8 cellular contexts compared by ENCODE assay signal in genomic region chr3:183253364-183253960, GRCh38. TPM values are rescaled to one million over a fixed set of nuclear protein-coding genes. Genes with fewer than 3 reads are reported as not detected.
DNase-seq lines count a peak whose midpoint lies in the region; ATAC-seq and TF ChIP-seq lines count a peak whose summit lies in the region.

No MANE protein-coding gene starts in this region.

- H3K4me1 ChIP-seq in ascending aorta (peaks cover 0 to 2% of the 10 kb centered on the region in 2 donors), trophoblast cell (ENCODE audit: control insufficient read depth in 1 of 2, insufficient read depth in 2 of 2, low read length in 2 of 2) (peaks cover 0 to 3% of the 10 kb centered on the region in 2 experiments)

- DNase-seq in activated CD8-positive, alpha-beta memory T cell treated with anti-CD3 and anti-CD28 coated beads, Interleukin-2, amount 10 ng/mL, durations not matched to agents 7 days and 5 days: no peak
- DNase-seq in activated CD8-positive, alpha-beta memory T cell treated with anti-CD3 and anti-CD28 coated beads for 24 hours: no peak
- DNase-seq in NOMO-1 treated with dmso at 0.1 percent for 144 hours (lab: John Stamatoyannopoulos, UW; ENCODE audit: unreplicated experiment) (peak; percentile 24), ascending aorta (ENCODE audit: low spot score in 2 of 2) (peak in 1 of 2 donors; percentile 84), left cardiac atrium (peak; percentile 80), trophoblast cell (peak in 1 of 2 donors; percentile 12), putamen (ENCODE audit: low spot score) (no peak)

- peaks cover 5% of the 10 kb centered on the region for H3K36me3 Mint-ChIP-seq in activated CD8-positive, alpha-beta memory T cell treated with anti-CD3 and anti-CD28 coated beads, Interleukin-2, amount 10 ng/mL, durations not matched to agents 7 days and 5 days

- H2BK120ac ChIP-seq in trophoblast cell (ENCODE audit: insufficient read depth, low read length, poor library complexity): peak overlapping the region; percentile 93

- H3K4me3 ChIP-seq in ascending aorta (peak overlapping the region; percentile 78 to 96), trophoblast cell (ENCODE audit: low read depth, low read length) (peak overlapping the region; percentile 94)

- peak overlapping the region; percentile 73 for H4K12ac ChIP-seq in trophoblast cell (ENCODE audit: low read depth, low read length)

- CTCF ChIA-PET in activated CD8-positive, alpha-beta memory T cell treated with anti-CD3 and anti-CD28 coated beads, Interleukin-2, amount 10 ng/mL, durations not matched to agents 7 days and 5 days (lab: Charles Lee): interaction anchor here (1.0 to 2.3 kb wide), 5 partner anchors 12 to 129 kb away, joined by 3 to 9 read pairs (median 4); no protein-coding TSS in a partner anchor

- peaks cover 13% of the 10 kb centered on the region for H3K79me2 ChIP-seq in trophoblast cell (ENCODE audit: control insufficient read depth, insufficient read depth, low read length, poor library complexity)

- peak overlapping the region; percentile 97 for H3K18ac ChIP-seq in trophoblast cell (ENCODE audit: low read length)

- H3K27ac Mint-ChIP-seq in activated CD8-positive, alpha-beta memory T cell treated with anti-CD3 and anti-CD28 coated beads, Interleukin-2, amount 10 ng/mL, durations not matched to agents 7 days and 5 days: no peak overlapping the region

- TF ChIP-seq CTCF in ascending aorta (IDR thresholded peaks at IDR 0.05): no peak

- peak overlapping the region; percentile 97 for H4K91ac ChIP-seq in trophoblast cell (ENCODE audit: low read depth, low read length)

- H3K27me3 Mint-ChIP-seq in activated CD8-positive, alpha-beta memory T cell treated with anti-CD3 and anti-CD28 coated beads, Interleukin-2, amount 10 ng/mL, durations not matched to agents 7 days and 5 days: peaks cover 36% of the 10 kb centered on the region

- H3K79me1 ChIP-seq in trophoblast cell (ENCODE audit: low read length): peaks cover 15% of the 10 kb centered on the region

- H2BK12ac ChIP-seq in trophoblast cell (ENCODE audit: low read length): peak overlapping the region; percentile 73

- no CpG with 5 or more reads among the region's 48 CpGs for WGBS in trophoblast cell (ENCODE audit: extremely low coverage, insufficient coverage, insufficient read length)

- H2AFZ ChIP-seq in trophoblast cell (ENCODE audit: insufficient read depth, low read length, poor library complexity): peak overlapping the region; percentile 94

- H3K23ac ChIP-seq in trophoblast cell (ENCODE audit: low read length): peak overlapping the region; percentile 2

- H2BK5ac ChIP-seq in trophoblast cell (ENCODE audit: low read depth, low read length, poor library complexity): peak overlapping the region; percentile 81

- peak overlapping the region; percentile 96 for H3K4me2 ChIP-seq in trophoblast cell (ENCODE audit: low read length)

- intact Hi-C loops in ascending aorta (cut with DNase I) (loop anchor here (5.0 kb wide), 1 partner anchor 129 kb away; no protein-coding TSS in a partner anchor), left cardiac atrium (cut with DNase I) (no loop called here)

- peak overlapping the region; percentile 86 for H3K14ac ChIP-seq in trophoblast cell (ENCODE audit: low read length)

- H3K36me3 ChIP-seq in ascending aorta (no peaks in the 10 kb centered on the region), trophoblast cell (ENCODE audit: control insufficient read depth in 1 of 2, insufficient read depth in 2 of 2, low read length in 2 of 2) (peaks cover 0 to 1% of the 10 kb centered on the region in 2 experiments)

- no peaks in the 10 kb centered on the region for H3K9me3 ChIP-seq in ascending aorta
- H3K9me3 ChIP-seq in trophoblast cell (ENCODE audit: insufficient read depth, low read depth, low read length): no peaks in the 10 kb centered on the region

- H3K9ac ChIP-seq in trophoblast cell (ENCODE audit: low read length): peak overlapping the region; percentile 96

- H3K27ac ChIP-seq in ascending aorta (peak overlapping the region; percentile 65 to 77), trophoblast cell (ENCODE audit: low read depth, low read length) (peak overlapping the region; percentile 77)

- no peaks in the 10 kb centered on the region for H3K27me3 ChIP-seq in ascending aorta
- H3K27me3 ChIP-seq in trophoblast cell (ENCODE audit: insufficient read depth, low read length): no peaks in the 10 kb centered on the region

- H3K4me1 Mint-ChIP-seq in activated CD8-positive, alpha-beta memory T cell treated with anti-CD3 and anti-CD28 coated beads, Interleukin-2, amount 10 ng/mL, durations not matched to agents 7 days and 5 days: peaks cover 8% of the 10 kb centered on the region

- peak overlapping the region; percentile 97 for H3K4ac ChIP-seq in trophoblast cell (ENCODE audit: low read depth, low read length)

- H4K8ac ChIP-seq in trophoblast cell (ENCODE audit: low read depth, low read length): peak overlapping the region; percentile 97

- H3K9me3 Mint-ChIP-seq in activated CD8-positive, alpha-beta memory T cell treated with anti-CD3 and anti-CD28 coated beads, Interleukin-2, amount 10 ng/mL, durations not matched to agents 7 days and 5 days (ENCODE audit: low read depth): no peaks in the 10 kb centered on the region

- peak overlapping the region; percentile 11 for H2AK5ac ChIP-seq in trophoblast cell (ENCODE audit: low read length)

- ATAC-seq in activated CD8-positive, alpha-beta memory T cell treated with anti-CD3 and anti-CD28 coated beads, Interleukin-2, amount 10 ng/mL, durations not matched to agents 7 days and 5 days: peak; percentile 52
- ATAC-seq in left cardiac atrium (peak; percentile 91), GM21619 (IDR thresholded peaks at IDR 0.05; ENCODE audit: unreplicated experiment) (no peak)

- peak overlapping the region; percentile 64 for H3K4me3 Mint-ChIP-seq in activated CD8-positive, alpha-beta memory T cell treated with anti-CD3 and anti-CD28 coated beads, Interleukin-2, amount 10 ng/mL, durations not matched to agents 7 days and 5 days

RNA-seq across cellular contexts. Expression of gene B3GNT5, which starts 0.4 kb away (rescaled TPM):
- 1 to 10 TPM in 1 of 2 experiments, under 1 TPM in 1; 0.26 to 1.3 TPM for total RNA-seq in activated CD8-positive, alpha-beta memory T cell treated with anti-CD3 and anti-CD28 coated beads, Interleukin-2, amount 10 ng/mL, durations not matched to agents 7 days and 5 days
- total RNA-seq in ascending aorta (0.11 TPM), left cardiac atrium (1 to 10 TPM; 2.6 to 5.2 TPM)
- 34.5 and 36.5 TPM in 2 replicates for polyA plus RNA-seq in trophoblast cell (2013)

Comparison
In these comparisons a context has a peak if more than half of its experiments do, and no peak if none do; other contexts are left out.
1. DNase-seq: peak in NOMO-1 treated with dmso at 0.1 percent for 144 hours (single experiment) and left cardiac atrium (single experiment); none in activated CD8-positive, alpha-beta memory T cell treated with anti-CD3 and anti-CD28 coated beads, Interleukin-2, amount 10 ng/mL, durations not matched to agents 7 days and 5 days (single experiment), activated CD8-positive, alpha-beta memory T cell treated with anti-CD3 and anti-CD28 coated beads for 24 hours (single experiment) and putamen (single experiment).